In the genomic region with DNA sequence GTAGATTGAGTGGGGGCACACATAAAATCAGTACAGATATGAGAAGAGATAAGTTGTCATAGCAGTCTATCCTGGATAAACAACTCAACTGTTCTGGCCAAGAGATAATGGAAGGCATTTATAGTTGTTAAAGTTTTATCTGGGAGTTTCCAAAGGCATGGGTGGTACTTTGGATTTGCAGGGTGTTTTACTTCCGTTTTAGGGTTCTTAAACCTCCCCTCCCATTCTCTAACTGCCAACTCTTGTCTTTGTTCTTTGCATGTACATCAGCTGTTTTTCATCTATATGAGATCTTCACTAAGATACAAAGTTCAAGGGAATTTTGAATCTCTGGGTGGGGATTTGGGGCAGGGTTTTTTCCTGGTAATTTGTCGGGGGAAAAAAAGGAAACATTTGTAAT, we compare ENCODE assay signal across 1 cellular context.
TF ChIP-seq lines count a peak whose summit lies in the region.

No MANE protein-coding gene starts in this region.

TF ChIP-seq in WTC11, 78 proteins besides CTCF, POLR2A, EP300 and RAD21 (continued from another document):
- TF ChIP-seq, protein P1, sequence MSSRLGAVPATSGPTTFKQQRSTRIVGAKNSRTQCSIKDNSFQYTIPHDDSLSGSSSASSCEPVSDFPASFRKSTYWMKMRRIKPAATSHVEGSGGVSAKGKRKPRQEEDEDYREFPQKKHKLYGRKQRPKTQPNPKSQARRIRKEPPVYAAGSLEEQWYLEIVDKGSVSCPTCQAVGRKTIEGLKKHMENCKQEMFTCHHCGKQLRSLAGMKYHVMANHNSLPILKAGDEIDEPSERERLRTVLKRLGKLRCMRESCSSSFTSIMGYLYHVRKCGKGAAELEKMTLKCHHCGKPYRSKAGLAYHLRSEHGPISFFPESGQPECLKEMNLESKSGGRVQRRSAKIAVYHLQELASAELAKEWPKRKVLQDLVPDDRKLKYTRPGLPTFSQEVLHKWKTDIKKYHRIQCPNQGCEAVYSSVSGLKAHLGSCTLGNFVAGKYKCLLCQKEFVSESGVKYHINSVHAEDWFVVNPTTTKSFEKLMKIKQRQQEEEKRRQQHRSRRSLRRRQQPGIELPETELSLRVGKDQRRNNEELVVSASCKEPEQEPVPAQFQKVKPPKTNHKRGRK (CRISPR knock-in tag; IDR thresholded peaks at IDR 0.05; ENCODE audit: borderline replicate concordance): no peak
- TF ChIP-seq, protein P2, sequence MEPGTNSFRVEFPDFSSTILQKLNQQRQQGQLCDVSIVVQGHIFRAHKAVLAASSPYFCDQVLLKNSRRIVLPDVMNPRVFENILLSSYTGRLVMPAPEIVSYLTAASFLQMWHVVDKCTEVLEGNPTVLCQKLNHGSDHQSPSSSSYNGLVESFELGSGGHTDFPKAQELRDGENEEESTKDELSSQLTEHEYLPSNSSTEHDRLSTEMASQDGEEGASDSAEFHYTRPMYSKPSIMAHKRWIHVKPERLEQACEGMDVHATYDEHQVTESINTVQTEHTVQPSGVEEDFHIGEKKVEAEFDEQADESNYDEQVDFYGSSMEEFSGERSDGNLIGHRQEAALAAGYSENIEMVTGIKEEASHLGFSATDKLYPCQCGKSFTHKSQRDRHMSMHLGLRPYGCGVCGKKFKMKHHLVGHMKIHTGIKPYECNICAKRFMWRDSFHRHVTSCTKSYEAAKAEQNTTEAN (CRISPR knock-in tag; IDR thresholded peaks at IDR 0.05): no peak
- TF ChIP-seq, protein P3, sequence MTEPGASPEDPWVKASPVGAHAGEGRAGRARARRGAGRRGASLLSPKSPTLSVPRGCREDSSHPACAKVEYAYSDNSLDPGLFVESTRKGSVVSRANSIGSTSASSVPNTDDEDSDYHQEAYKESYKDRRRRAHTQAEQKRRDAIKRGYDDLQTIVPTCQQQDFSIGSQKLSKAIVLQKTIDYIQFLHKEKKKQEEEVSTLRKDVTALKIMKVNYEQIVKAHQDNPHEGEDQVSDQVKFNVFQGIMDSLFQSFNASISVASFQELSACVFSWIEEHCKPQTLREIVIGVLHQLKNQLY (CRISPR knock-in tag; IDR thresholded peaks at IDR 0.05): no peak
- TF ChIP-seq TEAD1 (CRISPR knock-in tag; IDR thresholded peaks at IDR 0.05) (no peak), OVOL2 (CRISPR knock-in tag; IDR thresholded peaks at IDR 0.05; ENCODE audit: borderline replicate concordance) (no peak), ESRRA (CRISPR knock-in tag; IDR thresholded peaks at IDR 0.05; ENCODE audit: borderline replicate concordance) (no peak), NR3C1 (CRISPR knock-in tag; conservative IDR thresholded peaks at IDR 0.05; ENCODE audit: low read depth) (no peak)
- TF ChIP-seq, protein P4, sequence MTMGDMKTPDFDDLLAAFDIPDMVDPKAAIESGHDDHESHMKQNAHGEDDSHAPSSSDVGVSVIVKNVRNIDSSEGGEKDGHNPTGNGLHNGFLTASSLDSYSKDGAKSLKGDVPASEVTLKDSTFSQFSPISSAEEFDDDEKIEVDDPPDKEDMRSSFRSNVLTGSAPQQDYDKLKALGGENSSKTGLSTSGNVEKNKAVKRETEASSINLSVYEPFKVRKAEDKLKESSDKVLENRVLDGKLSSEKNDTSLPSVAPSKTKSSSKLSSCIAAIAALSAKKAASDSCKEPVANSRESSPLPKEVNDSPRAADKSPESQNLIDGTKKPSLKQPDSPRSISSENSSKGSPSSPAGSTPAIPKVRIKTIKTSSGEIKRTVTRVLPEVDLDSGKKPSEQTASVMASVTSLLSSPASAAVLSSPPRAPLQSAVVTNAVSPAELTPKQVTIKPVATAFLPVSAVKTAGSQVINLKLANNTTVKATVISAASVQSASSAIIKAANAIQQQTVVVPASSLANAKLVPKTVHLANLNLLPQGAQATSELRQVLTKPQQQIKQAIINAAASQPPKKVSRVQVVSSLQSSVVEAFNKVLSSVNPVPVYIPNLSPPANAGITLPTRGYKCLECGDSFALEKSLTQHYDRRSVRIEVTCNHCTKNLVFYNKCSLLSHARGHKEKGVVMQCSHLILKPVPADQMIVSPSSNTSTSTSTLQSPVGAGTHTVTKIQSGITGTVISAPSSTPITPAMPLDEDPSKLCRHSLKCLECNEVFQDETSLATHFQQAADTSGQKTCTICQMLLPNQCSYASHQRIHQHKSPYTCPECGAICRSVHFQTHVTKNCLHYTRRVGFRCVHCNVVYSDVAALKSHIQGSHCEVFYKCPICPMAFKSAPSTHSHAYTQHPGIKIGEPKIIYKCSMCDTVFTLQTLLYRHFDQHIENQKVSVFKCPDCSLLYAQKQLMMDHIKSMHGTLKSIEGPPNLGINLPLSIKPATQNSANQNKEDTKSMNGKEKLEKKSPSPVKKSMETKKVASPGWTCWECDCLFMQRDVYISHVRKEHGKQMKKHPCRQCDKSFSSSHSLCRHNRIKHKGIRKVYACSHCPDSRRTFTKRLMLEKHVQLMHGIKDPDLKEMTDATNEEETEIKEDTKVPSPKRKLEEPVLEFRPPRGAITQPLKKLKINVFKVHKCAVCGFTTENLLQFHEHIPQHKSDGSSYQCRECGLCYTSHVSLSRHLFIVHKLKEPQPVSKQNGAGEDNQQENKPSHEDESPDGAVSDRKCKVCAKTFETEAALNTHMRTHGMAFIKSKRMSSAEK (CRISPR knock-in tag; IDR thresholded peaks at IDR 0.05; ENCODE audit: borderline replicate concordance): no peak
